ENCODE assay signal across 1 cellular context in genomic region chr9:105647595-105648349, GRCh38.
TF ChIP-seq lines count a peak whose summit lies in the region.

No MANE protein-coding gene starts in this region.

TF ChIP-seq in K562, 482 proteins besides CTCF, POLR2A, EP300 and RAD21 (continued from another document and continues in another):
- TF ChIP-seq RERE (CRISPR knock-in tag; IDR thresholded peaks at IDR 0.05; ENCODE audit: borderline replicate concordance) (no peak), NR1H2 (CRISPR knock-in tag; IDR thresholded peaks at IDR 0.05) (no peak), PKNOX1 (IDR thresholded peaks at IDR 0.05) (0 out of 2 replicates have a peak, but pooled peaks have one; percentile 25), RUNX1 (IDR thresholded peaks at IDR 0.05; ENCODE audit: low read depth) (no peak), SPI1 (IDR thresholded peaks at IDR 0.05; ENCODE audit: borderline replicate concordance, low read depth, low read length) (no peak), MBD2 (IDR thresholded peaks at IDR 0.05; ENCODE audit: borderline replicate concordance, low read depth) (peak; percentile 71), ZBTB33 (CRISPR knock-in tag; IDR thresholded peaks at IDR 0.05) (no peak), TGIF2 (CRISPR knock-in tag; IDR thresholded peaks at IDR 0.05) (no peak), CREM (IDR thresholded peaks at IDR 0.05; ENCODE audit: low read depth) (peak; percentile 64; the same call in 1 of the 2 replicates), NONO (IDR thresholded peaks at IDR 0.05; ENCODE audit: low read depth in 2 of 2, low read length in 1 of 2) (0 out of 4 replicates have a peak, but pooled peaks of 1 of the 2 experiments have one; percentile 57), ESRRA (IDR thresholded peaks at IDR 0.05; ENCODE audit: borderline replicate concordance, low read depth) (0 out of 2 replicates have a peak, but pooled peaks have one; percentile 13), THAP12 (CRISPR knock-in tag; IDR thresholded peaks at IDR 0.05) (no peak), ZFX (CRISPR knock-in tag; IDR thresholded peaks at IDR 0.05) (no peak; the same call in 1 of the 2 replicates), MAFF (IDR thresholded peaks at IDR 0.05; ENCODE audit: low read length) (no peak), EGR1 (conservative IDR thresholded peaks at IDR 0.05) (peak; percentile 86), ZNF511 (CRISPR knock-in tag; IDR thresholded peaks at IDR 0.05) (no peak), TBP (optimal IDR thresholded peaks at IDR 0.05; ENCODE audit: low read depth, low read length) (no peak), ARID2 (IDR thresholded peaks at IDR 0.05) (no peak), ELK3 (CRISPR knock-in tag; IDR thresholded peaks at IDR 0.05) (no peak), ZNF778 (CRISPR knock-in tag; IDR thresholded peaks at IDR 0.05) (no peak), PML (IDR thresholded peaks at IDR 0.05; ENCODE audit: low read length) (peak; percentile 86), NELFE (IDR thresholded peaks at IDR 0.05; ENCODE audit: insufficient read depth, insufficient read length) (no peak), HBP1 (CRISPR knock-in tag; IDR thresholded peaks at IDR 0.05) (no peak), GTF2A2 (tag; IDR thresholded peaks at IDR 0.05) (no peak), ID3 (CRISPR knock-in tag; IDR thresholded peaks at IDR 0.05) (no peak), ID3 (tag; IDR thresholded peaks at IDR 0.05) (no peak), KDM4B (IDR thresholded peaks at IDR 0.05; ENCODE audit: borderline replicate concordance in 2 of 2, low read depth in 1 of 2) (no peak), TCFL5 (CRISPR knock-in tag; conservative IDR thresholded peaks at IDR 0.05) (no peak), ZKSCAN3 (CRISPR knock-in tag; IDR thresholded peaks at IDR 0.05) (no peak), EP400 (IDR thresholded peaks at IDR 0.05) (no peak), SIN3A (IDR thresholded peaks at IDR 0.05; ENCODE audit: borderline replicate concordance in 2 of 2, control insufficient read depth in 1 of 2, low read depth in 2 of 2, low read length in 2 of 2) (no peak), KAT2B (IDR thresholded peaks at IDR 0.05; ENCODE audit: low read depth, low read length) (no peak), PTTG1 (tag; IDR thresholded peaks at IDR 0.05; ENCODE audit: low read depth) (no peak), MXD1 (CRISPR knock-in tag; IDR thresholded peaks at IDR 0.05; ENCODE audit: borderline replicate concordance, poor library complexity, severe bottlenecking) (no peak), RBM34 (IDR thresholded peaks at IDR 0.05; ENCODE audit: borderline replicate concordance, insufficient read depth, low read length) (no peak), SMAD1 (IDR thresholded peaks at IDR 0.05; ENCODE audit: low read depth, low read length, partially characterized antibody) (peak; percentile 72), ZNF232 (CRISPR knock-in tag; IDR thresholded peaks at IDR 0.05) (no peak), STAG1 (CRISPR knock-in tag; IDR thresholded peaks at IDR 0.05; ENCODE audit: borderline replicate concordance) (no peak), ZFP30 (CRISPR knock-in tag; IDR thresholded peaks at IDR 0.05; ENCODE audit: borderline replicate concordance) (no peak), TAL1 (IDR thresholded peaks at IDR 0.05) (peak; percentile 97), ZNF445 (CRISPR knock-in tag; IDR thresholded peaks at IDR 0.05; ENCODE audit: low read depth) (no peak), KLF16 (IDR thresholded peaks at IDR 0.05) (peak; percentile 93), OTX1 (CRISPR knock-in tag; IDR thresholded peaks at IDR 0.05) (no peak), THRA (IDR thresholded peaks at IDR 0.05) (no peak), RBM15 (IDR thresholded peaks at IDR 0.05; ENCODE audit: insufficient read depth, low read length) (no peak), LCOR (CRISPR knock-in tag; IDR thresholded peaks at IDR 0.05) (peak; percentile 18; the same call in 1 of the 2 replicates), VEZF1 (CRISPR knock-in tag; IDR thresholded peaks at IDR 0.05) (peak; percentile 18; the same call in 1 of the 2 replicates)
